Comparison of ENCODE assay signal across 35 cellular contexts in the genomic region with DNA sequence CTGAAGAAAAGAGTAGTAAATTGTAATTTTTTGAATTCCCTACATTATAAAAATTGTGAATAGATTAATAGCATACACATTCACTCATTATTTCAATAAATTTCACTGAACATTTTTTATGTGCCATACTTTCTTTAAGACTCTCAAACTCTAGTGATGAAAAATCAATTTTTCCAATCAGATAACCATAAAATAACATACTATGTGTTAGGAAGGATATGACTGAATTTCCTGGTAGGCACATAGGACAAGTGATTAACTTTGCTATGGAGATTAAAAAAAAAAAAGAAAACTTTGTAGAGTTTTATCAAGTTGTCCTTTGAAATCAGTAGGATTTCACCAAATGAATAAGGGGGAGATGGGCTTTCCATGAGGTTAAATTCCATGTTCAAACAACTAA.
"Had no signal": no experiment of that assay in that cellular context is flagged by ENCODE, and none has a peak within 500 bp of the region (broad histone marks: within the 10 kb centered on the region; RNA-seq: fewer than 3 reads in every experiment).

No MANE protein-coding gene starts in this region.

- H3K4me2 ChIP-seq: KMS-11 had no signal

- DNase-seq: Karpas-422, Kasumi-1, KBM-7, KG1, MG63, MM.1S, MV-4-11, NCI-H1048, NCI-H1092, NCI-H1092 treated with DMSO at 0.1 percent for 48 hours, NCI-H1105, NCI-H1105 treated with DMSO at 0.1 percent for 48 hours, NCI-H1417, NCI-H1417 treated with DMSO at 0.1 percent for 48 hours, NCI-H1436, NCI-H1436 treated with DMSO at 0.1 percent for 48 hours, NCI-H1694, NCI-H1694 treated with DMSO at 0.1 percent for 48 hours, NCI-H187, NCI-H187 treated with DMSO at 0.1 percent for 48 hours, NCI-H1930, NCI-H2029, NCI-H2029 treated with DMSO at 0.1 percent for 48 hours, NCI-H2081, NCI-H2081 treated with DMSO at 0.1 percent for 48 hours, NCI-H2107, NCI-H2171, NCI-H2171 treated with DMSO at 0.1 percent for 48 hours, NCI-H2227 treated with DMSO at 0.1 percent for 48 hours, NCI-H226, NCI-H345, NCI-H446, NCI-H446 treated with DMSO at 0.1 percent for 48 hours, NCI-H510A had no signal

- H3K36me3 ChIP-seq: MG63 had no signal

- H3K27me3 ChIP-seq: MG63 had no signal

- H3K9me3 ChIP-seq: MG63 had no signal

- H3K4me3 ChIP-seq: MG63 had no signal

- H3K9ac ChIP-seq: KMS-11 had no signal

- H3K27ac ChIP-seq: KMS-11 had no signal
